ENCODE assay signal across 2 cellular contexts in the genomic region with DNA sequence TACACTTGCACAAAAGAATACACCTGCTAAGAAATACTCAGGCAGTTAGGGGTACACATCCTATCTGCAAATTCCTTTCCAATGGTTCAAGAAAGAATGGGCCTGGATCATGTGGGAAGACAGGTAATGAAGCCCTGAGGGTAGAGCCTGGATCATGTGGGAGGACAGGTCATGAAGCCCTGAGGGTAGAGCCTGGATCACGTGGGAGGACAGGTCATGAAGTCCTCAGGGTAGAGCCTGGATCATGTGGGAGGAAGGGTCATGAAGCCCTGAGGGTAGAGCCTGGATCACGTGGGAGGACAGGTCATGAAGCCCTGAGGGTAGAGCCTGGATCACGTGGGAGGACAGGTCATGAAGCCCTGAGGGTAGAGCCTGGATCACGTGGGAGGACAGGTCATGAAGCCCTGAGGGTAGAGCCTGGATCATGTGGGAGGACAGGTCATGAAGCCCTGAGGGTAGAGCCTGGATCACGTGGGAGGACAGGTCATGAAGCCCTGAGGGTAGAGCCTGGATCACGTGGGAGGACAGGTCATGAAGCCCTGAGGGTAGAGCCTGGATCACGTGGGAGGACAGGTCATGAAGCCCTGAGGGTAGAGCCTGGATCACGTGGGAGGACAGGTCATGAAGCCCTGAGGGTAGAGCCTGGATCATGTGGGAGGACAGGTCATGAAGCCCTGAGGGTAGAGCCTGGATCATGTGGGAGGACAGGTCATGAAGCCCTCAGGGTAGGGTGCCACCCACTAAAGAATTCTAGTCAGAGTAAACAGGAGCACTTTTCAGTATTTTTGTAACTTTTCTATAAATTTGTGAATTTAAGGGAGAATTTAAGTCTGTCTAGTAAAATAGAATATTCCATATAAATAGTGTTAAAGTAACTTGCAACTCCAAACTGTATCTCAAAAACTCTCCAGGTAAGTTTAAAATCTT.
TF ChIP-seq lines count a peak whose summit lies in the region.
"Not testable (repeated sequence)": the region's sequence is repeated elsewhere in the genome, so short reads cannot be mapped to it uniquely, and the experiment has no call there.

No MANE protein-coding gene starts in this region.

TF ChIP-seq in K562, 482 proteins besides CTCF, POLR2A, EP300 and RAD21:
- TF ChIP-seq, protein P1, sequence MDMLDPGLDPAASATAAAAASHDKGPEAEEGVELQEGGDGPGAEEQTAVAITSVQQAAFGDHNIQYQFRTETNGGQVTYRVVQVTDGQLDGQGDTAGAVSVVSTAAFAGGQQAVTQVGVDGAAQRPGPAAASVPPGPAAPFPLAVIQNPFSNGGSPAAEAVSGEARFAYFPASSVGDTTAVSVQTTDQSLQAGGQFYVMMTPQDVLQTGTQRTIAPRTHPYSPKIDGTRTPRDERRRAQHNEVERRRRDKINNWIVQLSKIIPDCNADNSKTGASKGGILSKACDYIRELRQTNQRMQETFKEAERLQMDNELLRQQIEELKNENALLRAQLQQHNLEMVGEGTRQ (CRISPR knock-in tag; IDR thresholded peaks at IDR 0.05) = 0 out of 2 replicates have a peak, but pooled peaks have one; percentile 9
- 0 out of 2 replicates have a peak, but pooled peaks have one; percentile 14 for TF ChIP-seq CBFA2T2 (conservative IDR thresholded peaks at IDR 0.05)
- not testable (repeated sequence) for TF ChIP-seq NR2C1 (IDR thresholded peaks at IDR 0.05); NR2C2 (CRISPR knock-in tag; IDR thresholded peaks at IDR 0.05)
- TF ChIP-seq NR2C1 (tag; IDR thresholded peaks at IDR 0.05) = 0 out of 2 replicates have a peak, but pooled peaks have one; percentile 57
- TF ChIP-seq, protein P2, sequence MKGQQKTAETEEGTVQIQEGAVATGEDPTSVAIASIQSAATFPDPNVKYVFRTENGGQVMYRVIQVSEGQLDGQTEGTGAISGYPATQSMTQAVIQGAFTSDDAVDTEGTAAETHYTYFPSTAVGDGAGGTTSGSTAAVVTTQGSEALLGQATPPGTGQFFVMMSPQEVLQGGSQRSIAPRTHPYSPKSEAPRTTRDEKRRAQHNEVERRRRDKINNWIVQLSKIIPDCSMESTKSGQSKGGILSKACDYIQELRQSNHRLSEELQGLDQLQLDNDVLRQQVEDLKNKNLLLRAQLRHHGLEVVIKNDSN (CRISPR knock-in tag; IDR thresholded peaks at IDR 0.05) = peak; percentile 87
- peak; percentile 66 for TF ChIP-seq RAD51 (IDR thresholded peaks at IDR 0.05; ENCODE audit: borderline replicate concordance, low read depth)
- peak; percentile 51; the same call in 1 of the 2 replicates for TF ChIP-seq FOSL1 (tag; conservative IDR thresholded peaks at IDR 0.05)
- peak; percentile 92 for TF ChIP-seq NR2C2 (tag; IDR thresholded peaks at IDR 0.05)
- peak; percentile 56 for TF ChIP-seq EGR1 (conservative IDR thresholded peaks at IDR 0.05)

TF ChIP-seq in liver, 16 proteins besides CTCF, POLR2A, EP300 and RAD21:
- TF ChIP-seq GABPA (IDR thresholded peaks at IDR 0.05 in 1 of 2, conservative IDR thresholded peaks at IDR 0.05 in 1 of 2) = peak in 1 of 2 donors; percentile 14
- TF ChIP-seq RXRA (IDR thresholded peaks at IDR 0.05) = peak; percentile 34 to 43
- TF ChIP-seq NR2F2 (IDR thresholded peaks at IDR 0.05) = peak; percentile 74
TF ChIP-seq in liver: peak in this region for 3; not testable (repeated sequence) for 13.
